Comparison of ENCODE assay signal across 2 cellular contexts in genomic region chr2:6990871-6991270, GRCh38.
TF ChIP-seq lines count a peak whose summit lies in the region.

No MANE protein-coding gene starts in this region.

TF ChIP-seq in SK-N-SH, 30 proteins besides CTCF, POLR2A, EP300 and RAD21 (continued from another document):
- TF ChIP-seq RXRA (IDR thresholded peaks at IDR 0.05; ENCODE audit: borderline replicate concordance, low read depth) (no peak), MEF2A (IDR thresholded peaks at IDR 0.05; ENCODE audit: borderline replicate concordance, low read depth) (no peak), JUND (IDR thresholded peaks at IDR 0.05) (no peak), TCF12 (IDR thresholded peaks at IDR 0.05) (no peak), USF2 (IDR thresholded peaks at IDR 0.05; ENCODE audit: borderline replicate concordance, low read depth, low read length) (no peak), FOXM1 (IDR thresholded peaks at IDR 0.05; ENCODE audit: low read depth) (no peak), RFX5 (IDR thresholded peaks at IDR 0.05; ENCODE audit: low read length) (no peak), NRF1 (IDR thresholded peaks at IDR 0.05; ENCODE audit: low read depth, low read length) (no peak), IRF3 (IDR thresholded peaks at IDR 0.05; ENCODE audit: low read depth, low read length) (no peak), TAF1 (IDR thresholded peaks at IDR 0.05; ENCODE audit: borderline replicate concordance, low read depth, low read length) (no peak), NFIC (IDR thresholded peaks at IDR 0.05; ENCODE audit: borderline replicate concordance) (no peak), PBX3 (IDR thresholded peaks at IDR 0.05) (no peak), MXI1 (IDR thresholded peaks at IDR 0.05; ENCODE audit: low read depth, low read length) (no peak)

TF ChIP-seq in H1, 55 proteins besides CTCF, POLR2A, EP300 and RAD21 (continued from another document):
- TF ChIP-seq EZH2 (IDR thresholded peaks at IDR 0.05; ENCODE audit: low read depth, low read length, severe bottlenecking), result no peak
